ENCODE assay signal across 1 cellular context in the genomic region with DNA sequence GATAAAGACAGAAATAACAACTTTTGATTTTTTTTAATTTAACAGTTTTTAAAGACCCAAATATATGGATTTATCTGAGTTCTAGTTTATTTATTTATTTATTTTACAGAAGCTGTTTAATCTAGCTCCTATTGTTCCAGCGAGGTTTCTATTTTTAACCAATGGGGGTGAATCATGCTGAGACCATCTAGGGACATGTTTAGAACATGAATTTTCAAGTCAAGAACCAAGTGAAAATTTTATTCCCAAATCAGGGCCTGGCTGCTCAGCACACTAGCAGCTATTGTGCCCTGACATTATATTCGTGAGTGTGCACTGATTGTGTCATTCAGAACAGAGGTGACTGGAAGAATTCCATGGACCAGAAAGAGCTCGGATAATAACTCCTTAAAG.
TF ChIP-seq lines count a peak whose summit lies in the region.

No MANE protein-coding gene starts in this region.

TF ChIP-seq in IMR-90, 13 proteins besides CTCF, POLR2A, EP300 and RAD21:
- TF ChIP-seq MAZ (IDR thresholded peaks at IDR 0.05; ENCODE audit: borderline replicate concordance, low read depth, low read length): no peak
- no peak for TF ChIP-seq CEBPB (IDR thresholded peaks at IDR 0.05; ENCODE audit: low read depth, low read length)
- no peak for TF ChIP-seq MXI1 (IDR thresholded peaks at IDR 0.05; ENCODE audit: borderline replicate concordance, low read depth, low read length)
- TF ChIP-seq USF2 (IDR thresholded peaks at IDR 0.05; ENCODE audit: low read depth, low read length): no peak
- TF ChIP-seq FOS (IDR thresholded peaks at IDR 0.05; ENCODE audit: low read depth, low read length): no peak
- TF ChIP-seq BHLHE40 (IDR thresholded peaks at IDR 0.05; ENCODE audit: low read depth, low read length): no peak
- TF ChIP-seq ELK1 (IDR thresholded peaks at IDR 0.05; ENCODE audit: borderline replicate concordance, low read depth, low read length): no peak
- no peak for TF ChIP-seq MAFK (IDR thresholded peaks at IDR 0.05; ENCODE audit: low read depth, low read length)
- no peak for TF ChIP-seq CHD1 (IDR thresholded peaks at IDR 0.05; ENCODE audit: low read depth, low read length)
- no peak for TF ChIP-seq NFE2L2 (IDR thresholded peaks at IDR 0.05; ENCODE audit: low read depth, low read length)
- no peak for TF ChIP-seq RFX5 (IDR thresholded peaks at IDR 0.05; ENCODE audit: low read depth, low read length)
- TF ChIP-seq RCOR1 (IDR thresholded peaks at IDR 0.05; ENCODE audit: insufficient replicate concordance, low read length): no peak
- TF ChIP-seq SMC3 (IDR thresholded peaks at IDR 0.05; ENCODE audit: low read depth, low read length): no peak
